In the genomic region with DNA sequence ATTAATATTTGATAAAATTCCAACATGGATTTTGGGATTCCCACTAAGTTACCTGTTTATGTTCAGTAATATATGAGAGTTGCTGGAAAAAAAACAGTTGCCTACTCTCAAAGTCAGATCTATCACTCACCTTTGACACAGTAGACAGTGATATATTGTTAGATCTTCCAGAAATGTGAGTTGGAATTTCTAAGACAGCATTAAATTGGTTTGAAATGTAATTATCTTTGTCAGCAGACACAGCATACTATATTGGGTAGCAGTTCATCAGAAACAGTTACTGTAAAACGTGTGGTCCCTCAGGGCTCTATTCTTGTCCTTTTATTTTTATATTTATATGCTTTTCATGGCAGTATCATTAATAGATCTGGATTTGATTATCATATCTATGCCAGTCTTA, we compare ENCODE assay signal across 38 cellular contexts.
"Had no signal": no experiment of that assay in that cellular context is flagged by ENCODE, and none has a peak within 500 bp of the region (broad histone marks: within the 10 kb centered on the region; RNA-seq: fewer than 3 reads in every experiment).

No MANE protein-coding gene starts in this region.

- H3K36me3 ChIP-seq: adrenal gland, ascending aorta, brain microvascular endothelial cell, breast epithelium, cardiac muscle cell had no signal

- H3K27me3 ChIP-seq: adrenal gland, ascending aorta, body of pancreas, brain microvascular endothelial cell, breast epithelium, cardiac muscle cell had no signal

- DNase-seq: activated effector memory CD4-positive, alpha-beta T cell treated with anti-CD3 and anti-CD28 coated beads, Interleukin-2, amount 50 U/mL, for 16 hours; activated effector memory CD4-positive, alpha-beta T cell treated with Interleukin-2 at 50 U/mL for 16 hours; activated gamma-delta T cell; activated gamma-delta T cell treated with Interleukin-2 at 50 U/mL for 16 hours; activated naive CD4-positive, alpha-beta T cell; activated naive CD4-positive, alpha-beta T cell treated with anti-CD3 and anti-CD28 coated beads for 36 hours; activated naive CD4-positive, alpha-beta T cell treated with anti-CD3 and anti-CD28 coated beads, Interleukin-2, amount 10 ng/mL, durations not matched to agents 7 days and 5 days; activated naive CD4-positive, alpha-beta T cell treated with anti-CD3 and anti-CD28 coated beads, Interleukin-2, amount 50 U/mL, for 16 hours; activated naive CD4-positive, alpha-beta T cell treated with Interleukin-2 at 50 U/mL for 16 hours; activated naive CD8-positive, alpha-beta T cell treated with anti-CD3 and anti-CD28 coated beads for 36 hours; activated naive CD8-positive, alpha-beta T cell treated with anti-CD3 and anti-CD28 coated beads, Interleukin-2, amount 10 ng/mL, durations not matched to agents 7 days and 5 days; activated naive CD8-positive, alpha-beta T cell treated with anti-CD3 and anti-CD28 coated beads, Interleukin-2, amount 50 U/mL, for 24 hours; activated T-cell treated with anti-CD3 and anti-CD28 coated beads, Interleukin-2, amount 50 U/mL, for 1 hour; activated T-cell treated with anti-CD3 and anti-CD28 coated beads, Interleukin-2, amount 50 U/mL, for 24 hours; activated T-cell treated with anti-CD3 and anti-CD28 coated beads, Interleukin-2, amount 50 U/mL, for 4 hours; activated T-cell treated with anti-CD3 and anti-CD28 coated beads, Interleukin-2, amount 50 U/mL, for 48 hours; activated T-cell treated with anti-CD3 and anti-CD28 coated beads, Interleukin-2, amount 50 U/mL, for 72 hours; adrenal gland; amniotic stem cell; amygdala; anterior cingulate cortex; aorta; body of pancreas; brain microvascular endothelial cell; caudate nucleus; central memory CD4-positive, alpha-beta T cell; cerebellar nuclear complex had no signal

- H3K9me3 Mint-ChIP-seq: activated naive CD4-positive, alpha-beta T cell treated with anti-CD3 and anti-CD28 coated beads for 36 hours; activated naive CD4-positive, alpha-beta T cell treated with anti-CD3 and anti-CD28 coated beads, Interleukin-2, amount 10 ng/mL, durations not matched to agents 7 days and 5 days; activated naive CD8-positive, alpha-beta T cell treated with anti-CD3 and anti-CD28 coated beads for 36 hours; activated T-cell treated with anti-CD3 and anti-CD28 coated beads, Interleukin-2, amount 50 U/mL, for 24 hours; activated T-helper 1 cell treated with anti-CD3 and anti-CD28 coated beads, Interleukin-12 subunit alpha, Interleukin-12 subunit beta, Interleukin-2, Interleukin-4 antibody, amounts not matched to agents 30 ng/mL and 10 ng/mL and 1 ng/mL, durations not matched to agents 14 hours and 24 hours and 36 hours; activated T-helper 2 cell treated with anti-CD3 and anti-CD28 coated beads, Interferon-gamma antibody, Interleukin-2, Interleukin-4, amounts not matched to agents 10 μg/mL and 5 μg/mL and 100 μg/mL, durations not matched to agents 14 hours and 24 hours and 36 hours had no signal

- H3K4me1 Mint-ChIP-seq: activated naive CD4-positive, alpha-beta T cell treated with anti-CD3 and anti-CD28 coated beads, Interleukin-2, amount 10 ng/mL, durations not matched to agents 7 days and 5 days; activated naive CD4-positive, alpha-beta T cell treated with anti-CD3 and anti-CD28 coated beads, Interleukin-2, amount 50 U/mL, for 24 hours; activated naive CD8-positive, alpha-beta T cell treated with anti-CD3 and anti-CD28 coated beads for 36 hours; activated naive CD8-positive, alpha-beta T cell treated with anti-CD3 and anti-CD28 coated beads, Interleukin-2, amount 10 ng/mL, durations not matched to agents 7 days and 5 days; activated naive CD8-positive, alpha-beta T cell treated with anti-CD3 and anti-CD28 coated beads, Interleukin-2, amount 50 U/mL, for 24 hours; activated T-helper 17 cell treated with anti-CD3 and anti-CD28 coated beads, Interleukin-2, amount 50 U/mL, for 72 hours; brain; central memory CD8-positive, alpha-beta T cell had no signal

- H3K27ac ChIP-seq: adrenal gland, ascending aorta, body of pancreas, brain microvascular endothelial cell, breast epithelium, cardiac muscle cell had no signal

- H3K27ac Mint-ChIP-seq: activated naive CD4-positive, alpha-beta T cell treated with anti-CD3 and anti-CD28 coated beads for 36 hours; activated naive CD4-positive, alpha-beta T cell treated with anti-CD3 and anti-CD28 coated beads, Interleukin-2, amount 10 ng/mL, durations not matched to agents 7 days and 5 days; activated naive CD4-positive, alpha-beta T cell treated with anti-CD3 and anti-CD28 coated beads, Interleukin-2, amount 50 U/mL, for 24 hours; activated naive CD4-positive, alpha-beta T cell treated with anti-CD3 and anti-CD28 coated beads, Interleukin-2, amount 50 U/mL, for 72 hours; activated naive CD8-positive, alpha-beta T cell; activated naive CD8-positive, alpha-beta T cell treated with anti-CD3 and anti-CD28 coated beads for 36 hours; activated naive CD8-positive, alpha-beta T cell treated with anti-CD3 and anti-CD28 coated beads, Interleukin-2, amount 10 ng/mL, durations not matched to agents 7 days and 5 days; activated naive CD8-positive, alpha-beta T cell treated with anti-CD3 and anti-CD28 coated beads, Interleukin-2, amount 50 U/mL, for 24 hours; activated T-cell treated with anti-CD3 and anti-CD28 coated beads, Interleukin-2, amount 50 U/mL, for 24 hours; activated T-cell treated with anti-CD3 and anti-CD28 coated beads, Interleukin-2, amount 50 U/mL, for 72 hours; activated T-helper 1 cell treated with anti-CD3 and anti-CD28 coated beads, Interleukin-12 subunit alpha, Interleukin-12 subunit beta, Interleukin-2, Interleukin-4 antibody, amounts not matched to agents 30 ng/mL and 10 ng/mL and 1 ng/mL, durations not matched to agents 14 hours and 24 hours and 36 hours; activated T-helper 17 cell treated with anti-CD3 and anti-CD28 coated beads, Interleukin-2, amount 50 U/mL, for 72 hours; activated T-helper 2 cell treated with anti-CD3 and anti-CD28 coated beads, Interferon-gamma antibody, Interleukin-2, Interleukin-4, amounts not matched to agents 10 μg/mL and 5 μg/mL and 100 μg/mL, durations not matched to agents 14 hours and 24 hours and 36 hours; brain had no signal

- H3K4me3 ChIP-seq: adrenal gland, ascending aorta, body of pancreas, breast epithelium, cardiac muscle cell had no signal

- H3K27me3 Mint-ChIP-seq: activated naive CD4-positive, alpha-beta T cell treated with anti-CD3 and anti-CD28 coated beads, Interleukin-2, amount 10 ng/mL, durations not matched to agents 7 days and 5 days; activated naive CD4-positive, alpha-beta T cell treated with anti-CD3 and anti-CD28 coated beads, Interleukin-2, amount 50 U/mL, for 24 hours; activated naive CD8-positive, alpha-beta T cell; activated naive CD8-positive, alpha-beta T cell treated with anti-CD3 and anti-CD28 coated beads for 36 hours; activated naive CD8-positive, alpha-beta T cell treated with anti-CD3 and anti-CD28 coated beads, Interleukin-2, amount 10 ng/mL, durations not matched to agents 7 days and 5 days; activated naive CD8-positive, alpha-beta T cell treated with anti-CD3 and anti-CD28 coated beads, Interleukin-2, amount 50 U/mL, for 24 hours; activated T-cell treated with anti-CD3 and anti-CD28 coated beads, Interleukin-2, amount 50 U/mL, for 24 hours; activated T-helper 17 cell treated with anti-CD3 and anti-CD28 coated beads, Interleukin-2, amount 50 U/mL, for 72 hours; central memory CD8-positive, alpha-beta T cell had no signal

- H3K9me3 ChIP-seq: adrenal gland, ascending aorta, body of pancreas, breast epithelium had no signal

- H3K4me1 ChIP-seq: adrenal gland, ascending aorta, body of pancreas, breast epithelium had no signal

- ATAC-seq: activated naive CD4-positive, alpha-beta T cell treated with anti-CD3 and anti-CD28 coated beads, Interleukin-2, amount 50 U/mL, for 72 hours; activated naive CD8-positive, alpha-beta T cell treated with anti-CD3 and anti-CD28 coated beads, Interleukin-2, amount 50 U/mL, for 24 hours; activated T-cell treated with anti-CD3 and anti-CD28 coated beads, Interleukin-2, amount 50 U/mL, for 4 hours; activated T-cell treated with anti-CD3 and anti-CD28 coated beads, Interleukin-2, amount 50 U/mL, for 72 hours; activated T-helper 17 cell treated with anti-CD3 and anti-CD28 coated beads, Interleukin-2, amount 50 U/mL, for 72 hours; body of pancreas had no signal

- H3K4me3 Mint-ChIP-seq: activated naive CD4-positive, alpha-beta T cell treated with anti-CD3 and anti-CD28 coated beads for 36 hours; activated naive CD4-positive, alpha-beta T cell treated with anti-CD3 and anti-CD28 coated beads, Interleukin-2, amount 10 ng/mL, durations not matched to agents 7 days and 5 days; activated naive CD4-positive, alpha-beta T cell treated with anti-CD3 and anti-CD28 coated beads, Interleukin-2, amount 50 U/mL, for 24 hours; activated naive CD8-positive, alpha-beta T cell; activated naive CD8-positive, alpha-beta T cell treated with anti-CD3 and anti-CD28 coated beads for 36 hours; activated naive CD8-positive, alpha-beta T cell treated with anti-CD3 and anti-CD28 coated beads, Interleukin-2, amount 10 ng/mL, durations not matched to agents 7 days and 5 days; activated naive CD8-positive, alpha-beta T cell treated with anti-CD3 and anti-CD28 coated beads, Interleukin-2, amount 50 U/mL, for 24 hours; activated T-cell treated with anti-CD3 and anti-CD28 coated beads, Interleukin-2, amount 50 U/mL, for 24 hours; activated T-cell treated with anti-CD3 and anti-CD28 coated beads, Interleukin-2, amount 50 U/mL, for 4 hours; activated T-cell treated with anti-CD3 and anti-CD28 coated beads, Interleukin-2, amount 50 U/mL, for 72 hours; activated T-helper 1 cell treated with anti-CD3 and anti-CD28 coated beads, Interleukin-12 subunit alpha, Interleukin-12 subunit beta, Interleukin-2, Interleukin-4 antibody, amounts not matched to agents 30 ng/mL and 10 ng/mL and 1 ng/mL, durations not matched to agents 14 hours and 24 hours and 36 hours; activated T-helper 17 cell treated with anti-CD3 and anti-CD28 coated beads, Interleukin-2, amount 50 U/mL, for 72 hours; brain; central memory CD8-positive, alpha-beta T cell had no signal

- H3K36me3 Mint-ChIP-seq: activated naive CD4-positive, alpha-beta T cell treated with anti-CD3 and anti-CD28 coated beads, Interleukin-2, amount 10 ng/mL, durations not matched to agents 7 days and 5 days; activated naive CD4-positive, alpha-beta T cell treated with anti-CD3 and anti-CD28 coated beads, Interleukin-2, amount 50 U/mL, for 24 hours; activated naive CD4-positive, alpha-beta T cell treated with anti-CD3 and anti-CD28 coated beads, Interleukin-2, amount 50 U/mL, for 72 hours; activated naive CD8-positive, alpha-beta T cell; activated naive CD8-positive, alpha-beta T cell treated with anti-CD3 and anti-CD28 coated beads for 36 hours; activated naive CD8-positive, alpha-beta T cell treated with anti-CD3 and anti-CD28 coated beads, Interleukin-2, amount 10 ng/mL, durations not matched to agents 7 days and 5 days; brain had no signal
